Comparison of ENCODE assay signal across 19 cellular contexts in the genomic region with DNA sequence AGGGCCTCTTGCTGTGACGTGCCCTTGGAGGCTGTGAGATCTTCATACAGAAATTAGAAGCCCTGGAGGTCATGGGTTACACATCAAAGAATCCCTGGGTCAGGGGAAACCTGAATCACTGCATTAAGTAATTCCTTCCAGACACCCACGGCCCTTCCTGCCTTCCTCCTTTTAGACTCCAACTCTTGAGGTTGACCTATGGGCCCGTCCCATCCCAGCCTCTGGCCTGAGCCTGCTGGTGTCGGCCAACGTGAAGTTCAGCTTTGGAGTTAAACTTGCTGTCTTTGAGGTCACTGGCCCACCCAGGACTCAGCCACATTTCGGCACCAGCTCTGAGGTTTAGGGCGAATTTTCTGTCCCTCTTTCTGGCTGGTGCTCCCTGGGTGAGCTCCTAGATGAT.
"Had no signal": no experiment of that assay in that cellular context is flagged by ENCODE, and none has a peak within 500 bp of the region (broad histone marks: within the 10 kb centered on the region; RNA-seq: fewer than 3 reads in every experiment).

No MANE protein-coding gene starts in this region.

- H3K36me3 ChIP-seq: cardiac muscle cell, esophagus squamous epithelium, gastroesophageal sphincter had no signal

- H3K9me3 ChIP-seq: mucosa of descending colon had no signal

- H3K27me3 ChIP-seq: cardiac muscle cell, esophagus squamous epithelium had no signal

- ATAC-seq: activated CD4-positive, CD25-positive, alpha-beta regulatory T cell treated with anti-CD3 and anti-CD28 coated beads, Interleukin-2, amount 50 U/mL, for 24 hours; gastroesophageal sphincter; mucosa of descending colon; stimulated activated naive CD8-positive, alpha-beta T cell treated with anti-CD3 and anti-CD28 coated beads, Interleukin-15, Interleukin-2, amounts not matched to agents 100 U/mL and 50 U/mL, for 24 hours had no signal

- H3K4me1 ChIP-seq: gastroesophageal sphincter had no signal

- H3K4me3 ChIP-seq: cardiac muscle cell, esophagus squamous epithelium, gastroesophageal sphincter, mucosa of descending colon had no signal

- DNase-seq: activated CD4-positive, alpha-beta memory T cell treated with anti-CD3 and anti-CD28 coated beads, Interleukin-2, amount 10 ng/mL, durations not matched to agents 7 days and 5 days; activated CD4-positive, alpha-beta T cell treated with anti-CD3 and anti-CD28 coated beads, Interleukin-2, amount 10 ng/mL, durations not matched to agents 24 days and 14 days; activated effector memory CD4-positive, alpha-beta T cell treated with anti-CD3 and anti-CD28 coated beads, Interleukin-2, amount 50 U/mL, for 16 hours; activated naive CD4-positive, alpha-beta T cell treated with anti-CD3 and anti-CD28 coated beads, Interleukin-2, amount 10 ng/mL, durations not matched to agents 7 days and 5 days; amygdala; effector CD8-positive, alpha-beta T cell; esophagus squamous epithelium; head of caudate nucleus; hypothalamus; mesendoderm; mucosa of descending colon; naive B cell; nucleus accumbens; stimulated activated CD4-positive, alpha-beta T cell treated with anti-CD3 and anti-CD28 coated beads, Interleukin-4, amount 100 ng/mL, for 24 hours; stimulated activated naive CD8-positive, alpha-beta T cell treated with anti-CD3 and anti-CD28 coated beads, Interleukin-15, Interleukin-2, amounts not matched to agents 100 U/mL and 50 U/mL, for 24 hours had no signal

- H3K27ac ChIP-seq: cardiac muscle cell, esophagus squamous epithelium, gastroesophageal sphincter, VCaP had no signal
